Comparison of ENCODE assay signal across 27 cellular contexts in genomic region chr3:191387441-191388077, GRCh38. TPM values are rescaled to one million over a fixed set of nuclear protein-coding genes. Genes with fewer than 3 reads are reported as not detected.
DNase-seq lines count a peak whose midpoint lies in the region; ATAC-seq, FAIRE-seq and TF ChIP-seq lines count a peak whose summit lies in the region.
"Had no signal": no experiment of that assay in that cellular context is flagged by ENCODE, and none has a peak within 500 bp of the region (broad histone marks: within the 10 kb centered on the region; RNA-seq: fewer than 3 reads in every experiment).

No MANE protein-coding gene starts in this region.

- no peaks in the 10 kb centered on the region for H3K9me3 Mint-ChIP-seq in astrocyte (ENCODE audit: unreplicated experiment)
- H3K9me3 Mint-ChIP-seq in CD4-positive, alpha-beta memory T cell, result peaks cover 0 to 2% (median 0%) of the 10 kb centered on the region in 8 donors
- H3K9me3 Mint-ChIP-seq: activated T-helper 1 cell treated with anti-CD3 and anti-CD28 coated beads, Interleukin-12 subunit alpha, Interleukin-12 subunit beta, Interleukin-2, Interleukin-4 antibody, amounts not matched to agents 30 ng/mL and 10 ng/mL and 1 ng/mL, durations not matched to agents 14 hours and 24 hours and 36 hours; natural killer cell treated with Interleukin-12 subunit alpha and Interleukin-12 subunit beta and Interleukin-15 and Interleukin-18, amount 100 ng/mL, for 72 hours; T-helper 2 cell treated with Interferon-gamma antibody and Interleukin-4, amounts not matched to agents 5 μg/mL and 100 μg/mL, for 36 hours had no signal

- H3K9me3 ChIP-seq in GM23248 (ENCODE audit: low read depth), result no peaks in the 10 kb centered on the region
- H3K9me3 ChIP-seq in astrocyte (ENCODE audit: insufficient read depth, low read depth, low read length), result no peaks in the 10 kb centered on the region
- H3K9me3 ChIP-seq in lower lobe of right lung, result no peaks in the 10 kb centered on the region
- H3K9me3 ChIP-seq in right cardiac atrium (ENCODE audit: control insufficient read depth, low read length), result no peaks in the 10 kb centered on the region
- no peaks in the 10 kb centered on the region for H3K9me3 ChIP-seq in CD4-positive, alpha-beta memory T cell (ENCODE audit: control insufficient read depth in 1 of 2, low read length in 2 of 2)
- H3K9me3 ChIP-seq: BLaER1 treated with 17β-estradiol and CSF1 and Interleukin-3, amounts not matched to agents 10 nM and 100 nM; gastroesophageal sphincter; right atrium auricular region; stomach had no signal

- H3K27me3 ChIP-seq in GM23248 (replicated peaks; ENCODE audit: insufficient read depth), result no peaks in the 10 kb centered on the region
- no peaks in the 10 kb centered on the region for H3K27me3 ChIP-seq in astrocyte (ENCODE audit: insufficient read depth, low read length)
- H3K27me3 ChIP-seq in lower lobe of right lung (ENCODE audit: low read depth), result no peaks in the 10 kb centered on the region
- H3K27me3 ChIP-seq in right cardiac atrium (ENCODE audit: control insufficient read depth, insufficient read depth), result no peaks in the 10 kb centered on the region
- no peaks in the 10 kb centered on the region for H3K27me3 ChIP-seq in CD4-positive, alpha-beta memory T cell (ENCODE audit: insufficient read depth, low read length)
- H3K27me3 ChIP-seq: BLaER1 treated with 17β-estradiol and CSF1 and Interleukin-3, amounts not matched to agents 10 nM and 100 nM; gastroesophageal sphincter; right atrium auricular region; stomach had no signal

- peaks cover 22% of the 10 kb centered on the region for H3K79me2 ChIP-seq in GM23248 (ENCODE audit: insufficient read depth)
- H3K79me2 ChIP-seq in astrocyte (ENCODE audit: insufficient read depth, low read length), result peaks cover 11% of the 10 kb centered on the region

- H3K4me3 Mint-ChIP-seq in astrocyte (ENCODE audit: unreplicated experiment), result no peak overlapping the region
- no peak overlapping the region for H3K4me3 Mint-ChIP-seq in CD4-positive, alpha-beta memory T cell
- H3K4me3 Mint-ChIP-seq: activated T-helper 1 cell treated with anti-CD3 and anti-CD28 coated beads, Interleukin-12 subunit alpha, Interleukin-12 subunit beta, Interleukin-2, Interleukin-4 antibody, amounts not matched to agents 30 ng/mL and 10 ng/mL and 1 ng/mL, durations not matched to agents 14 hours and 24 hours and 36 hours; mesothelial cell of epicardium; natural killer cell treated with Interleukin-12 subunit alpha and Interleukin-12 subunit beta and Interleukin-15 and Interleukin-18, amount 100 ng/mL, for 72 hours; T-helper 2 cell treated with Interferon-gamma antibody and Interleukin-4, amounts not matched to agents 5 μg/mL and 100 μg/mL, for 36 hours had no signal

- in situ Hi-C loops in GM23248 (cut with MboI) (no loop called here), G401 (cut with HindIII; ENCODE audit: low sequenced_read_pairs) (no loop called here)

- peaks cover 17% of the 10 kb centered on the region for H3K4me1 Mint-ChIP-seq in astrocyte (ENCODE audit: low read depth, unreplicated experiment)
- no peaks in the 10 kb centered on the region for H3K4me1 Mint-ChIP-seq in CD4-positive, alpha-beta memory T cell

- H3K9me2 ChIP-seq in GM23248 (ENCODE audit: insufficient read depth), result no peaks in the 10 kb centered on the region

- H3F3A ChIP-seq in GM23248 (ENCODE audit: insufficient read depth), result peaks cover 20% of the 10 kb centered on the region

- DNase-seq in AG10803 (ENCODE audit: low read depth) (peak; percentile 69), GM23248 (peak; percentile 11), astrocyte (ENCODE audit: low read depth) (peak; percentile 23), lower lobe of right lung (no peak), amniotic stem cell (lab: John Stamatoyannopoulos, UW) (no peak), right cardiac atrium (no peak), G401 (ENCODE audit: low spot score) (no peak)
- no peak for DNase-seq in CD4-positive, alpha-beta memory T cell
- DNase-seq: activated CD4-positive, alpha-beta T cell treated with anti-CD3 and anti-CD28 coated beads, Interleukin-2, amount 50 U/mL, for 1 hour; activated naive CD4-positive, alpha-beta T cell treated with anti-CD3 and anti-CD28 coated beads, Interleukin-2, amount 50 U/mL, for 16 hours; effector CD4-positive, alpha-beta T cell; GF-D8; kidney glomerular epithelial cell; NCI-H2029 treated with DMSO at 0.1 percent for 48 hours; NCI-H510A; stomach; trophoblast cell; WERI-Rb-1 had no signal

- peaks cover 28% of the 10 kb centered on the region for H3K36me3 ChIP-seq in GM23248 (ENCODE audit: low read depth)
- H3K36me3 ChIP-seq in astrocyte (ENCODE audit: insufficient read depth, low read length), result peaks cover 15% of the 10 kb centered on the region
- H3K36me3 ChIP-seq in lower lobe of right lung, result peaks cover 46% of the 10 kb centered on the region
- H3K36me3 ChIP-seq in CD4-positive, alpha-beta memory T cell (ENCODE audit: insufficient read depth, low read length), result no peaks in the 10 kb centered on the region
- H3K36me3 ChIP-seq: WERI-Rb-1 had no signal

- WGBS in GM23248 (ENCODE audit: low coverage in 1 of 2, low lambda C conversion rate in 2 of 2, missing lambda C conversion rate in 2 of 2), 2 experiments, result 33 to 48% methylated on average over 1 of the region's 1 CpG
- WGBS in right cardiac atrium, result 60% methylated on average over 1 of the region's 1 CpG

- intact Hi-C loops in lower lobe of right lung (cut with DNase I) (no loop called here), right cardiac atrium (cut with DNase I) (loop anchor here in 3 of 4 donors (10.0 kb wide), 3 partner anchors 53 to 143 kb away; partner anchors contain the start of gene UTS2B (in 1 of the 3))
- intact Hi-C loops in CD4-positive, alpha-beta memory T cell (cut with micrococcal nuclease), result no loop called here

- no peaks in the 10 kb centered on the region for H3K27me3 Mint-ChIP-seq in astrocyte (ENCODE audit: low read depth, unreplicated experiment)
- H3K27me3 Mint-ChIP-seq in CD4-positive, alpha-beta memory T cell, result no peaks in the 10 kb centered on the region
- H3K27me3 Mint-ChIP-seq: natural killer cell treated with Interleukin-12 subunit alpha and Interleukin-12 subunit beta and Interleukin-15 and Interleukin-18, amount 100 ng/mL, for 72 hours had no signal

- H3K4me3 ChIP-seq in AG10803 (ENCODE audit: low read length), result no peak overlapping the region
- H3K4me3 ChIP-seq in GM23248, result no peak overlapping the region
- H3K4me3 ChIP-seq in astrocyte (ENCODE audit: insufficient read depth, low read depth, low read length), result no peak overlapping the region
- H3K4me3 ChIP-seq in lower lobe of right lung, result no peak overlapping the region
- no peak overlapping the region for H3K4me3 ChIP-seq in right cardiac atrium (ENCODE audit: low read length)
- no peak overlapping the region for H3K4me3 ChIP-seq in CD4-positive, alpha-beta memory T cell (ENCODE audit: low read length in 2 of 2)
- H3K4me3 ChIP-seq: BLaER1 treated with 17β-estradiol and CSF1 and Interleukin-3, amounts not matched to agents 10 nM and 100 nM; gastroesophageal sphincter; right atrium auricular region; SK-N-MC; stomach had no signal

- peaks cover 15% of the 10 kb centered on the region for H3K36me3 Mint-ChIP-seq in astrocyte (ENCODE audit: low read depth, unreplicated experiment)
- H3K36me3 Mint-ChIP-seq in CD4-positive, alpha-beta memory T cell, result peaks cover 2 to 17% of the 10 kb centered on the region in 2 donors

- CTCF ChIA-PET in CD4-positive, alpha-beta memory T cell (lab: Charles Lee; ENCODE audit: partially characterized antibody), result no interaction called here

- peak; percentile 85 for FAIRE-seq in astrocyte (lab: Jason Lieb, UNC)

- H3K27ac ChIP-seq in GM23248 (no peak overlapping the region), astrocyte (ENCODE audit: low read depth, low read length) (no peak overlapping the region), lower lobe of right lung (no peak overlapping the region), right cardiac atrium (ENCODE audit: low read length) (no peak overlapping the region)
- no peak overlapping the region for H3K27ac ChIP-seq in CD4-positive, alpha-beta memory T cell (ENCODE audit: low read depth, low read length)
- H3K27ac ChIP-seq: BLaER1 treated with 17β-estradiol and CSF1 and Interleukin-3, amounts not matched to agents 10 nM and 100 nM; gastroesophageal sphincter; right atrium auricular region; RWPE1; SK-N-MC; stomach; WERI-Rb-1 had no signal

- H2AFZ ChIP-seq in GM23248 (no peak overlapping the region), astrocyte (ENCODE audit: low read depth, low read length) (no peak overlapping the region)

- peak; percentile 88 to 94 for ATAC-seq in lower lobe of right lung
- no peak for ATAC-seq in right cardiac atrium
- ATAC-seq: gastroesophageal sphincter; natural killer cell treated with Interleukin-12 subunit alpha and Interleukin-12 subunit beta and Interleukin-15 and Interleukin-18, amount 100 ng/mL, for 72 hours had no signal

- no peak overlapping the region for H3K27ac Mint-ChIP-seq in astrocyte (ENCODE audit: unreplicated experiment)
- no peak overlapping the region for H3K27ac Mint-ChIP-seq in CD4-positive, alpha-beta memory T cell
- H3K27ac Mint-ChIP-seq: activated T-helper 1 cell treated with anti-CD3 and anti-CD28 coated beads, Interleukin-12 subunit alpha, Interleukin-12 subunit beta, Interleukin-2, Interleukin-4 antibody, amounts not matched to agents 30 ng/mL and 10 ng/mL and 1 ng/mL, durations not matched to agents 14 hours and 24 hours and 36 hours; mesothelial cell of epicardium; natural killer cell treated with Interleukin-12 subunit alpha and Interleukin-12 subunit beta and Interleukin-15 and Interleukin-18, amount 100 ng/mL, for 72 hours; T-helper 2 cell treated with Interferon-gamma antibody and Interleukin-4, amounts not matched to agents 5 μg/mL and 100 μg/mL, for 36 hours had no signal

- H3K9ac ChIP-seq in GM23248 (no peak overlapping the region), astrocyte (ENCODE audit: low read length) (no peak overlapping the region)
- H3K9ac ChIP-seq: BLaER1 treated with 17β-estradiol and CSF1 and Interleukin-3, amounts not matched to agents 10 nM and 100 nM had no signal

- no peak for TF ChIP-seq CTCF in AG10803 (conservative IDR thresholded peaks at IDR 0.05; ENCODE audit: low read length)
- no peak for TF ChIP-seq CTCF in astrocyte (IDR thresholded peaks at IDR 0.05; ENCODE audit: insufficient read depth, low read depth, low read length)
- no peak for TF ChIP-seq CTCF in lower lobe of right lung (IDR thresholded peaks at IDR 0.05)

- POLR2A ChIA-PET in CD4-positive, alpha-beta memory T cell (lab: Charles Lee; ENCODE audit: partially characterized antibody), result no interaction called here

- H4K20me1 ChIP-seq in GM23248 (ENCODE audit: insufficient read depth) (no peaks in the 10 kb centered on the region), astrocyte (ENCODE audit: insufficient read depth, low read length) (no peaks in the 10 kb centered on the region)

- H3K4me1 ChIP-seq in GM23248 (ENCODE audit: insufficient read depth), result peaks cover 31% of the 10 kb centered on the region
- no peaks in the 10 kb centered on the region for H3K4me1 ChIP-seq in astrocyte (ENCODE audit: insufficient read depth, low read length)
- H3K4me1 ChIP-seq in lower lobe of right lung, result peaks cover 17% of the 10 kb centered on the region
- H3K4me1 ChIP-seq in right cardiac atrium (ENCODE audit: control insufficient read depth, insufficient read depth, low read length), result no peaks in the 10 kb centered on the region
- H3K4me1 ChIP-seq in CD4-positive, alpha-beta memory T cell (ENCODE audit: insufficient read depth, low read length), result no peaks in the 10 kb centered on the region

- H3K4me2 ChIP-seq in GM23248 (ENCODE audit: unreplicated experiment), result no peak overlapping the region
- no peak overlapping the region for H3K4me2 ChIP-seq in astrocyte (ENCODE audit: low read length)
- H3K4me2 ChIP-seq: BLaER1 treated with 17β-estradiol and CSF1 and Interleukin-3, amounts not matched to agents 10 nM and 100 nM had no signal

RNA-seq across cellular contexts. Expression of gene UTS2B, which starts 57.2 kb away (rescaled TPM):
- under 0.01 and 0.22 TPM in 2 replicates for total RNA-seq in GM23248 (2014; rRNA removed; shearing (Covaris generic))
- polyA plus RNA-seq in GM23248 (2016; fragmentation: Nextera tagmentation; extraction: Ambion mirVana), result 0.23 and 0.61 TPM in 2 replicates
- total RNA-seq in astrocyte, result 0.75 TPM in 1 of 2 replicates, not detected in the other
- total RNA-seq in lower lobe of right lung, result 0.44 TPM
- 1 to 10 TPM in 1 of 4 donors, under 1 TPM in 3; 0.39 to 1.2 (median 0.43) TPM for total RNA-seq in right cardiac atrium
- polyA plus RNA-seq in right cardiac atrium, result 0.16 TPM
- total RNA-seq in G401 (2014; rRNA removed; shearing (Covaris generic)), result not detected in 2 replicates
- total RNA-seq in CD4-positive, alpha-beta memory T cell, result not detected
- polyA plus RNA-seq in CD4-positive, alpha-beta memory T cell, result not detected
- total RNA-seq: activated T-helper 1 cell treated with anti-CD3 and anti-CD28 coated beads, Interleukin-12 subunit alpha, Interleukin-12 subunit beta, Interleukin-2, Interleukin-4 antibody, amounts not matched to agents 30 ng/mL and 10 ng/mL and 1 ng/mL, durations not matched to agents 14 hours and 24 hours and 36 hours; natural killer cell treated with Interleukin-12 subunit alpha and Interleukin-12 subunit beta and Interleukin-15 and Interleukin-18, amount 100 ng/mL, for 72 hours; stomach had no signal

RNA-seq across cellular contexts. Expression of gene CCDC50, which starts 58.4 kb away (rescaled TPM):
- total RNA-seq in GM23248 (2014; rRNA removed; shearing (Covaris generic)), result 68.6 and 80.7 TPM in 2 replicates
- polyA plus RNA-seq in GM23248 (2016; fragmentation: Nextera tagmentation; extraction: Ambion mirVana) (61.8 and 63.0 TPM in 2 replicates), right cardiac atrium (22.5 TPM)
- total RNA-seq in astrocyte (88.1 and 89.9 TPM in 2 replicates), lower lobe of right lung (66.5 TPM), right cardiac atrium (10 to 100 TPM; 47.6 to 67.5 (median 51.3) TPM)
- 29.1 and 47.5 TPM in 2 replicates for total RNA-seq in G401 (2014; rRNA removed; shearing (Covaris generic))
- 1 to 10 TPM; 6.3 to 8.1 TPM for total RNA-seq in CD4-positive, alpha-beta memory T cell
- polyA plus RNA-seq in CD4-positive, alpha-beta memory T cell, result 10 to 100 TPM in 1 of 2 donors, 1 to 10 TPM in 1; 3.8 to 10.1 TPM

Comparison
In these comparisons a context has a peak if more than half of its experiments do, and no peak if none do; other contexts are left out.
1. DNase-seq: peak in AG10803 (single experiment), GM23248 (single experiment) and astrocyte (single experiment); none in lower lobe of right lung (single experiment), amniotic stem cell (single experiment), right cardiac atrium (0 of 3), G401 (single experiment) and CD4-positive, alpha-beta memory T cell (0 of 5).
2. ATAC-seq: peak in lower lobe of right lung (2 of 2); none in right cardiac atrium (0 of 2).
3. intact Hi-C loops: an anchor here in right cardiac atrium (10.0 kb wide); none called in lower lobe of right lung and CD4-positive, alpha-beta memory T cell.